In genomic region chr1:8663915-8664331, GRCh38 we compare ENCODE assay signal across 8 cellular contexts.
DNase-seq lines count a peak whose midpoint lies in the region; ATAC-seq and TF ChIP-seq lines count a peak whose summit lies in the region.

No MANE protein-coding gene starts in this region.

- no peaks in the 10 kb centered on the region for H3K27me3 Mint-ChIP-seq in osteocyte (ENCODE audit: unreplicated experiment)

- H3K4me1 ChIP-seq in muscle layer of colon (ENCODE audit: insufficient read depth, low read length): peaks cover 80% of the 10 kb centered on the region

- no peaks in the 10 kb centered on the region for H3K36me3 Mint-ChIP-seq in osteocyte (ENCODE audit: unreplicated experiment)

- H3K9ac ChIP-seq in muscle layer of colon (ENCODE audit: low read length): no peak overlapping the region

- peak overlapping the region; percentile 10 for H3K27ac ChIP-seq in muscle layer of colon (ENCODE audit: low read depth, low read length)

- H3K4me3 Mint-ChIP-seq in osteocyte (ENCODE audit: unreplicated experiment): no peak overlapping the region

- ATAC-seq in HG02852 (IDR thresholded peaks at IDR 0.05; ENCODE audit: unreplicated experiment): peak; percentile 43
- no peak for ATAC-seq in GM21526 (IDR thresholded peaks at IDR 0.05; ENCODE audit: low FRiP score, unreplicated experiment)

- H3K9me3 ChIP-seq in muscle layer of colon (ENCODE audit: low read length): no peaks in the 10 kb centered on the region

- CTCF ChIA-PET in GM10248 (lab: Yijun Ruan, JAX): interaction anchor here (1.3 to 4.5 kb wide), 6 partner anchors 8 to 185 kb away, joined by 4 to 49 read pairs (median 5); no protein-coding TSS in a partner anchor

- H3K9me3 Mint-ChIP-seq in osteocyte (ENCODE audit: unreplicated experiment): no peaks in the 10 kb centered on the region

- no peaks in the 10 kb centered on the region for H3K27me3 ChIP-seq in muscle layer of colon (ENCODE audit: control insufficient read depth in 1 of 2, insufficient read depth in 2 of 2, low read length in 2 of 2)

- no peak overlapping the region for H3K27ac Mint-ChIP-seq in osteocyte (ENCODE audit: unreplicated experiment)

- H3K4me3 ChIP-seq in muscle layer of colon (ENCODE audit: low read depth in 1 of 2, low read length in 2 of 2): peak overlapping the region in 1 of 2 donors; percentile 0

- no peaks in the 10 kb centered on the region for H3K36me3 ChIP-seq in muscle layer of colon (ENCODE audit: insufficient read depth, low read length)

- TF ChIP-seq CTCF in GM10248 (IDR thresholded peaks at IDR 0.05; ENCODE audit: control extremely low read depth, extremely low read depth, low read depth, missing control alignments) (no peak), osteocyte (IDR thresholded peaks at IDR 0.05) (no peak)

- POLR2A ChIA-PET in GM10248 (lab: Yijun Ruan, JAX): interaction anchor here (1.0 kb wide), 1 partner anchor 9 kb away, joined by 5 read pairs; no protein-coding TSS in a partner anchor

- peaks cover 8% of the 10 kb centered on the region for H3K4me1 Mint-ChIP-seq in osteocyte (ENCODE audit: unreplicated experiment)

- DNase-seq in GM10248 (ENCODE audit: extremely low spot score) (peak; percentile 53), amniotic epithelial cell (ENCODE audit: low read depth) (peak; percentile 55), osteocyte (ENCODE audit: extremely low spot score, unreplicated experiment) (no peak), SHP77 (lab: John Stamatoyannopoulos, UW) (no peak)
- DNase-seq in activated CD8-positive, alpha-beta memory T cell treated with anti-CD3 and anti-CD28 coated beads for 24 hours: no peak

Comparison
In these comparisons a context has a peak if more than half of its experiments do, and no peak if none do; other contexts are left out.
1. DNase-seq: peak in GM10248 (single experiment) and amniotic epithelial cell (single experiment); none in activated CD8-positive, alpha-beta memory T cell treated with anti-CD3 and anti-CD28 coated beads for 24 hours (single experiment), osteocyte (single experiment) and SHP77 (0 of 2).